27 cellular contexts compared by ENCODE assay signal in the genomic region with DNA sequence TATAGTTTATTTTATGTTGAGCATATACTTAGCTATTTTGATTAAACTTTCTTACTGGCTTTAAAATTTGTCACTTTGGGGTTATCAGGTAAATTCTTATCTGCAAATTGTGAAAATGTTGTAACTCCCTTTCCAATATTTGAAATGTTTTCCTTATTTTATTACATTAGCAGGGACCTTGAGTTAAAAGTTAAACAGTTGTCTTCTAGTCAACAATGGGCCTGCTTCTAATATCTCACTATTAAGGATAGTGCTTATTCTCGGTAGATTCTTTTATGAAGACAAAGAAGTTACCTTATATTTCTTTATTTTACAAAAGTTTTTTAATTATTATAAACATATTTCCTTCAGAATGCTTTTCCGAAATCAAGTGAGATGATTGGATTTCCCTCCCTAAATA. TPM values are rescaled to one million over a fixed set of nuclear protein-coding genes. Genes with fewer than 3 reads are reported as not detected.
A peak's percentile ranks its signal among the peaks of the same experiment; 100 is the strongest.
DNase-seq lines count a peak whose midpoint lies in the region; ATAC-seq, FAIRE-seq and TF ChIP-seq lines count a peak whose summit lies in the region.
"Had no signal": no experiment of that assay in that cellular context is flagged by ENCODE, and none has a peak within 500 bp of the region (broad histone marks: within the 10 kb centered on the region; RNA-seq: fewer than 3 reads in every experiment).

No MANE protein-coding gene starts in this region.

- H3K36me3 Mint-ChIP-seq in activated naive CD4-positive, alpha-beta T cell treated with anti-CD3 and anti-CD28 coated beads, Interleukin-2, amount 50 U/mL, for 72 hours: no peaks in the 10 kb centered on the region
- H3K36me3 Mint-ChIP-seq: CD14-positive monocyte; CD4-positive, alpha-beta memory T cell; CD8-positive, alpha-beta memory T cell had no signal

- POLR2A ChIA-PET in A549 (lab: Yijun Ruan, JAX): no interaction called here

- ATAC-seq in A549: no peak
- ATAC-seq in left lobe of liver: peak; percentile 46
- ATAC-seq in activated naive CD4-positive, alpha-beta T cell treated with anti-CD3 and anti-CD28 coated beads, Interleukin-2, amount 50 U/mL, for 72 hours: no peak
- ATAC-seq in body of pancreas: no peak
- ATAC-seq in HG02610 (IDR thresholded peaks at IDR 0.05; ENCODE audit: unreplicated experiment): no peak

- no peaks in the 10 kb centered on the region for H3K9me3 Mint-ChIP-seq in activated naive CD4-positive, alpha-beta T cell treated with anti-CD3 and anti-CD28 coated beads, Interleukin-2, amount 50 U/mL, for 72 hours
- H3K9me3 Mint-ChIP-seq: CD4-positive, alpha-beta memory T cell had no signal

- TF ChIP-seq RAD21 in A549 (conservative IDR thresholded peaks at IDR 0.05 in 1 of 2, IDR thresholded peaks at IDR 0.05 in 1 of 2): no peak

- TF ChIP-seq CTCF in A549 (IDR thresholded peaks at IDR 0.05) (no peak), body of pancreas (IDR thresholded peaks at IDR 0.05) (no peak)

- H3K27ac ChIP-seq in A549 (no peak overlapping the region), body of pancreas (no peak overlapping the region)
- H3K27ac ChIP-seq: BLaER1 had no signal

- no peaks in the 10 kb centered on the region for H3K27me3 ChIP-seq in body of pancreas
- H3K27me3 ChIP-seq: BE2C, BLaER1 had no signal

- H3K9me3 ChIP-seq in A549: no peaks in the 10 kb centered on the region
- no peaks in the 10 kb centered on the region for H3K9me3 ChIP-seq in body of pancreas
- H3K9me3 ChIP-seq: BE2C, BLaER1 had no signal

- TF ChIP-seq POLR2A in A549 (IDR thresholded peaks at IDR 0.05; ENCODE audit: low read length): no peak
- no peak for TF ChIP-seq POLR2A in body of pancreas (IDR thresholded peaks at IDR 0.05)

- WGBS in A549 (ENCODE audit: missing lambda C conversion rate): 89% methylated on average over 2 of the region's 2 CpGs
- 65 to 72% methylated on average over 2 of the region's 2 CpGs for WGBS in body of pancreas, 2 donors

- intact Hi-C loops in body of pancreas (cut with DNase I): no loop called here

- no peak for DNase-seq in A549 (ENCODE audit: low read depth in 1 of 2, low spot score in 1 of 2)
- no peak for DNase-seq in GM18507 (ENCODE audit: extremely low spot score, insufficient read length, low read depth)
- no peak for DNase-seq in left lobe of liver (ENCODE audit: low spot score)
- DNase-seq in activated naive CD4-positive, alpha-beta T cell treated with anti-CD3 and anti-CD28 coated beads, Interleukin-2, amount 50 U/mL, for 72 hours (ENCODE audit: low spot score in 2 of 2): no peak
- DNase-seq in mucosa of gallbladder (ENCODE audit: low spot score): no peak
- DNase-seq in body of pancreas: no peak
- DNase-seq: 8988T; ACHN; BE2C; C1 segment of cervical spinal cord; CD4-positive, alpha-beta memory T cell; CD4-positive, CD25-positive, alpha-beta regulatory T cell; CD8-positive, alpha-beta memory T cell; COR-L47; DMS 273 treated with DMSO at 0.1 percent for 48 hours; DMS153; DMS53; DMS79; DND-41; EL; GF-D8 had no signal

- H3K4me3 ChIP-seq in A549 (no peak overlapping the region), body of pancreas (no peak overlapping the region)
- H3K4me3 ChIP-seq: BLaER1 had no signal

- H3K36me3 ChIP-seq in body of pancreas (replicated peaks in 1 of 2; ENCODE audit: insufficient read depth in 1 of 2, low read depth in 2 of 2): no peaks in the 10 kb centered on the region
- H3K36me3 ChIP-seq: BE2C, BLaER1 had no signal

- peak; percentile 35 for FAIRE-seq in A204.1 (lab: Jason Lieb, UNC)
- FAIRE-seq in A549 (lab: Jason Lieb, UNC): peak; percentile 32
- FAIRE-seq in GM18507 (lab: Jason Lieb, UNC): peak; percentile 33
- FAIRE-seq: GM12891 had no signal

- CTCF ChIA-PET in A549 (lab: Yijun Ruan, JAX): no interaction called here

- H3K4me1 ChIP-seq in A549: peaks cover 18% of the 10 kb centered on the region
- H3K4me1 ChIP-seq in body of pancreas: peaks cover 23% of the 10 kb centered on the region
- H3K4me1 ChIP-seq: BE2C, BLaER1 had no signal

- TF ChIP-seq EP300 in A549 (IDR thresholded peaks at IDR 0.05): no peak

- no peak overlapping the region for H3K4me2 ChIP-seq in A549
- H3K4me2 ChIP-seq: BLaER1 had no signal

- no peak overlapping the region for H3K27ac Mint-ChIP-seq in activated naive CD4-positive, alpha-beta T cell treated with anti-CD3 and anti-CD28 coated beads, Interleukin-2, amount 50 U/mL, for 72 hours
- H3K27ac Mint-ChIP-seq: CD14-positive monocyte; CD4-positive, alpha-beta memory T cell; CD4-positive, CD25-positive, alpha-beta regulatory T cell; CD8-positive, alpha-beta memory T cell had no signal

TF ChIP-seq in A549, 52 proteins besides CTCF, POLR2A, EP300 and RAD21:
- TF ChIP-seq SMC3 (IDR thresholded peaks at IDR 0.05): no peak

RNA-seq across cellular contexts. Expression of a gene that starts 53.7 kb away (rescaled TPM):
- polyA plus RNA-seq in A549 (2011; rRNA removed) (14.3 and 50.1 TPM in 2 replicates), A549 (2017; fragmentation: RNase III; extraction: RNeasy Plus Mini Kit Qiagen cat#74134 plus additional on column Dnase treatment) (7.8 to 11.4 TPM (median 9.1 TPM) in 3 replicates)
- 1.9 and 2.4 TPM in 2 replicates for polyA plus RNA-seq in A549 (2012; cell fraction: cytosol; rRNA removed)
- polyA plus RNA-seq in A549 (2012; cell fraction: nucleus; rRNA removed): 4.5 and 7.6 TPM in 2 replicates
- polyA minus RNA-seq in A549 (2011; rRNA and poly(A)+ RNA removed): 14.6 and 15.9 TPM in 2 replicates
- total RNA-seq in left lobe of liver (24.7 TPM), mucosa of gallbladder (76.6 TPM), body of pancreas (10 to 100 TPM; 29.7 to 42.0 TPM)
- total RNA-seq in activated naive CD4-positive, alpha-beta T cell treated with anti-CD3 and anti-CD28 coated beads, Interleukin-2, amount 50 U/mL, for 72 hours: 10 to 100 TPM; 44.1 to 56.1 TPM
- total RNA-seq: G401 had no signal
